1 cellular context compared by ENCODE assay signal in the genomic region with DNA sequence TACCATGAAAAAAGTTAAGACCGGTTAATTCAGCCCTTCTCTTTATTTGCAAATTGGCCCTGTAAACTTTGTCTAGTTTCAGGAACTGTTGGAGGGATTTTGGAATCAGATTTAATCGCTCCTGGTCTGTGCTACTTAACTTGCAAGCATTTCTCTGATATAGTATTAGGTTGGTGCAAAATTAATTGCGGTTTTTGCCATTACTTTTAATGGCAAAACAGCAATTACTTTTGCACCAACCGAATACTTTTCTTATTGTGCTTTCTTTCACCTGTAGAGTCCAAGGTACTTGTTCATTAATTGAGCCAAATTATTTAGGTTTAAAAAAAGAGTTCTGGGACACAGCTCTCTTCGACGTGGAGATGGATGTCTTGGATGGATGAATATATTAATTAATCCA.
A peak's percentile ranks its signal among the peaks of the same experiment; 100 is the strongest.
TF ChIP-seq lines count a peak whose summit lies in the region.

No MANE protein-coding gene starts in this region.

TF ChIP-seq in HepG2, 621 proteins besides CTCF, POLR2A, EP300 and RAD21:
- TF ChIP-seq, protein P1, sequence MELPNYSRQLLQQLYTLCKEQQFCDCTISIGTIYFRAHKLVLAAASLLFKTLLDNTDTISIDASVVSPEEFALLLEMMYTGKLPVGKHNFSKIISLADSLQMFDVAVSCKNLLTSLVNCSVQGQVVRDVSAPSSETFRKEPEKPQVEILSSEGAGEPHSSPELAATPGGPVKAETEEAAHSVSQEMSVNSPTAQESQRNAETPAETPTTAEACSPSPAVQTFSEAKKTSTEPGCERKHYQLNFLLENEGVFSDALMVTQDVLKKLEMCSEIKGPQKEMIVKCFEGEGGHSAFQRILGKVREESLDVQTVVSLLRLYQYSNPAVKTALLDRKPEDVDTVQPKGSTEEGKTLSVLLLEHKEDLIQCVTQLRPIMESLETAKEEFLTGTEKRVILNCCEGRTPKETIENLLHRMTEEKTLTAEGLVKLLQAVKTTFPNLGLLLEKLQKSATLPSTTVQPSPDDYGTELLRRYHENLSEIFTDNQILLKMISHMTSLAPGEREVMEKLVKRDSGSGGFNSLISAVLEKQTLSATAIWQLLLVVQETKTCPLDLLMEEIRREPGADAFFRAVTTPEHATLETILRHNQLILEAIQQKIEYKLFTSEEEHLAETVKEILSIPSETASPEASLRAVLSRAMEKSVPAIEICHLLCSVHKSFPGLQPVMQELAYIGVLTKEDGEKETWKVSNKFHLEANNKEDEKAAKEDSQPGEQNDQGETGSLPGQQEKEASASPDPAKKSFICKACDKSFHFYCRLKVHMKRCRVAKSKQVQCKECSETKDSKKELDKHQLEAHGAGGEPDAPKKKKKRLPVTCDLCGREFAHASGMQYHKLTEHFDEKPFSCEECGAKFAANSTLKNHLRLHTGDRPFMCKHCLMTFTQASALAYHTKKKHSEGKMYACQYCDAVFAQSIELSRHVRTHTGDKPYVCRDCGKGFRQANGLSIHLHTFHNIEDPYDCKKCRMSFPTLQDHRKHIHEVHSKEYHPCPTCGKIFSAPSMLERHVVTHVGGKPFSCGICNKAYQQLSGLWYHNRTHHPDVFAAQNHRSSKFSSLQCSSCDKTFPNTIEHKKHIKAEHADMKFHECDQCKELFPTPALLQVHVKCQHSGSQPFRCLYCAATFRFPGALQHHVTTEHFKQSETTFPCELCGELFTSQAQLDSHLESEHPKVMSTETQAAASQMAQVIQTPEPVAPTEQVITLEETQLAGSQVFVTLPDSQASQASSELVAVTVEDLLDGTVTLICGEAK (IDR thresholded peaks at IDR 0.05), result peak; percentile 89
- TF ChIP-seq, protein P1 (CRISPR knock-in tag; IDR thresholded peaks at IDR 0.05), result no peak
- TF ChIP-seq MAFG (CRISPR knock-in tag; IDR thresholded peaks at IDR 0.05) (no peak), ZNF747 (CRISPR knock-in tag; IDR thresholded peaks at IDR 0.05; ENCODE audit: borderline replicate concordance) (no peak), TSC22D2 (CRISPR knock-in tag; IDR thresholded peaks at IDR 0.05; ENCODE audit: borderline replicate concordance) (no peak), RBM39 (IDR thresholded peaks at IDR 0.05; ENCODE audit: low read depth, low read length, poor library complexity, severe bottlenecking) (no peak)
- TF ChIP-seq, protein P2, sequence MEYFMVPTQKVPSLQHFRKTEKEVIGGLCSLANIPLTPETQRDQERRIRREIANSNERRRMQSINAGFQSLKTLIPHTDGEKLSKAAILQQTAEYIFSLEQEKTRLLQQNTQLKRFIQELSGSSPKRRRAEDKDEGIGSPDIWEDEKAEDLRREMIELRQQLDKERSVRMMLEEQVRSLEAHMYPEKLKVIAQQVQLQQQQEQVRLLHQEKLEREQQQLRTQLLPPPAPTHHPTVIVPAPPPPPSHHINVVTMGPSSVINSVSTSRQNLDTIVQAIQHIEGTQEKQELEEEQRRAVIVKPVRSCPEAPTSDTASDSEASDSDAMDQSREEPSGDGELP (IDR thresholded peaks at IDR 0.05; ENCODE audit: borderline replicate concordance, low read depth), result no peak
- TF ChIP-seq, protein P3, sequence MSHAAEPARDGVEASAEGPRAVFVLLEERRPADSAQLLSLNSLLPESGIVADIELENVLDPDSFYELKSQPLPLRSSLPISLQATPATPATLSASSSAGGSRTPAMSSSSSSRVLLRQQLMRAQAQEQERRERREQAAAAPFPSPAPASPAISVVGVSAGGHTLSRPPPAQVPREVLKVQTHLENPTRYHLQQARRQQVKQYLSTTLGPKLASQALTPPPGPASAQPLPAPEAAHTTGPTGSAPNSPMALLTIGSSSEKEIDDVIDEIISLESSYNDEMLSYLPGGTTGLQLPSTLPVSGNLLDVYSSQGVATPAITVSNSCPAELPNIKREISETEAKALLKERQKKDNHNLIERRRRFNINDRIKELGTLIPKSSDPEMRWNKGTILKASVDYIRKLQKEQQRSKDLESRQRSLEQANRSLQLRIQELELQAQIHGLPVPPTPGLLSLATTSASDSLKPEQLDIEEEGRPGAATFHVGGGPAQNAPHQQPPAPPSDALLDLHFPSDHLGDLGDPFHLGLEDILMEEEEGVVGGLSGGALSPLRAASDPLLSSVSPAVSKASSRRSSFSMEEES (CRISPR knock-in tag; IDR thresholded peaks at IDR 0.05), result no peak
